Comparison of ENCODE assay signal across 1 cellular context in genomic region chr6:147088861-147089260, GRCh38.
TF ChIP-seq lines count a peak whose summit lies in the region.

No MANE protein-coding gene starts in this region.

TF ChIP-seq in K562, 482 proteins besides CTCF, POLR2A, EP300 and RAD21 (continued from another document):
- no peak for TF ChIP-seq ZNF609 (CRISPR knock-in tag; IDR thresholded peaks at IDR 0.05; ENCODE audit: borderline replicate concordance)
- TF ChIP-seq CBX1 (IDR thresholded peaks at IDR 0.05; ENCODE audit: low read depth) = peak; percentile 61; the same call in 1 of the 2 replicates
- peak; percentile 24 to 51; a peak in 2 of 4 replicates for TF ChIP-seq TRIM24 (IDR thresholded peaks at IDR 0.05)
